Comparison of ENCODE assay signal across 10 cellular contexts in genomic region chr3:54999159-54999558, GRCh38.
DNase-seq lines count a peak whose midpoint lies in the region; ATAC-seq and TF ChIP-seq lines count a peak whose summit lies in the region.
"Had no signal": no experiment of that assay in that cellular context is flagged by ENCODE, and none has a peak within 500 bp of the region (broad histone marks: within the 10 kb centered on the region; RNA-seq: fewer than 3 reads in every experiment).

No MANE protein-coding gene starts in this region.

- no peak for ATAC-seq in GM21619 (IDR thresholded peaks at IDR 0.05; ENCODE audit: unreplicated experiment)

- no peak overlapping the region for H3K4me3 ChIP-seq in epithelial cell of proximal tubule (ENCODE audit: low read depth, low read length)
- H3K4me3 ChIP-seq: tibial nerve had no signal

- DNase-seq in HCEC 1CT (peak; percentile 77), OCI-M1 (lab: John Stamatoyannopoulos, UW) (peak; percentile 71), epithelial cell of proximal tubule (ENCODE audit: low read depth) (peak; percentile 30), putamen (ENCODE audit: low spot score) (peak; percentile 36), NCI-H2081 (lab: John Stamatoyannopoulos, UW) (no peak), activated T-cell treated with anti-CD3 and anti-CD28 coated beads for 4 hours (no peak), LoVo (ENCODE audit: low spot score) (no peak)
- DNase-seq: occipital lobe had no signal

- TF ChIP-seq CTCF in epithelial cell of proximal tubule (conservative IDR thresholded peaks at IDR 0.05; ENCODE audit: low read depth, low read length) = peak; percentile 51

Comparison
In these comparisons a context has a peak if more than half of its experiments do, and no peak if none do; other contexts are left out.
1. DNase-seq: peak in HCEC 1CT (single experiment), OCI-M1 (single experiment), epithelial cell of proximal tubule (single experiment) and putamen (single experiment); none in NCI-H2081 (0 of 2), activated T-cell treated with anti-CD3 and anti-CD28 coated beads for 4 hours (single experiment) and LoVo (single experiment).